Comparison of ENCODE assay signal across 17 cellular contexts in the genomic region with DNA sequence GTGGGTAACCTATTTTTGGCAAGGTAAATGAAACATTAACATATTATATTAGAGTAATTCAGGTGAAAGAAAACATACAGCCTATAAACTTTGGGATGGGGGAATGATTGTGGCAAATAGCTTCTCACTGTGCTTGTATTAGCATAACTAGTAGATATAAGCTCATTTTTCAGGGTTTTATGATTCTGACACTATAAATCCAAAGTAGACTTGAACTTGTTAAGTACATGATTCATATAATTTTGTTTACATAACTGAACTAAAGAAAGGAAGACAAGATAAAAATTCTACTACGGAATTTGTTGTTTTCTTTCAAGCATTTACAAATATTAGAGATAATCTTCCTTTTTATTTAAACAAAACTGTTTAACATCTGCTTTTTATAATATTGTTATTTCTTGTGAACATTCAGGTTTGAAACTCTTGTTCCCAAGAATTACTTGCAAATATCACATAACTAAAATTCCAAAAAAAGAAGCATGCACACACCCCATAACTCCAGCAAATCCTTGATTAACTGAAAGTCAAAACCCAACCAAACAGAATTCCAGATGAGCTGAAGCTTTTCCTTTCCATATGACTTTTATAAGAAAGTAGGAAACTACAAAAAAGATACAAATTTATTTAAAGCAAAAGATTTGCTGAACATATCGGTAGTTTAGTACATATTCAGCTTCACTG.
DNase-seq lines count a peak whose midpoint lies in the region; ATAC-seq, FAIRE-seq and TF ChIP-seq lines count a peak whose summit lies in the region.
"Had no signal": no experiment of that assay in that cellular context is flagged by ENCODE, and none has a peak within 500 bp of the region (broad histone marks: within the 10 kb centered on the region; RNA-seq: fewer than 3 reads in every experiment).

No MANE protein-coding gene starts in this region.

- peaks cover 3% of the 10 kb centered on the region for H3K36me3 Mint-ChIP-seq in activated CD4-positive, alpha-beta memory T cell treated with anti-CD3 and anti-CD28 coated beads for 36 hours

- DNase-seq in GM23248 (peak; percentile 33), fibroblast of peridontal ligament (ENCODE audit: extremely low read depth) (peak; percentile 51), sigmoid colon (no peak), GM12892 (ENCODE audit: insufficient read length) (no peak), AG20443 (ENCODE audit: low spot score) (no peak)
- no peak for DNase-seq in activated CD4-positive, alpha-beta memory T cell treated with anti-CD3 and anti-CD28 coated beads for 36 hours
- DNase-seq: activated CD4-positive, alpha-beta memory T cell treated with anti-CD3 and anti-CD28 coated beads, Interleukin-2, amount 10 ng/mL, durations not matched to agents 7 days and 5 days; activated naive CD8-positive, alpha-beta T cell treated with anti-CD3 and anti-CD28 coated beads, Interleukin-2, amount 10 ng/mL, durations not matched to agents 7 days and 5 days; AML-193; SW 1271 had no signal

- H3K27me3 ChIP-seq in GM23248 (replicated peaks; ENCODE audit: insufficient read depth) (no peaks in the 10 kb centered on the region), sigmoid colon (no peaks in the 10 kb centered on the region)
- H3K27me3 ChIP-seq: suprapubic skin had no signal

- H3K79me2 ChIP-seq in GM23248 (ENCODE audit: insufficient read depth): peaks cover 33% of the 10 kb centered on the region

- ATAC-seq in HG02840 (IDR thresholded peaks at IDR 0.05; ENCODE audit: low FRiP score, unreplicated experiment): no peak

- H3K27ac ChIP-seq in GM23248: peak overlapping the region; percentile 83
- H3K27ac ChIP-seq in angular gyrus (ENCODE audit: low read depth, low read length): peak overlapping the region; percentile 65
- H3K27ac ChIP-seq in sigmoid colon: peak overlapping the region; percentile 71 to 82 (median 76)
- H3K27ac ChIP-seq: suprapubic skin had no signal

- peaks cover 3% of the 10 kb centered on the region for H3K9me3 Mint-ChIP-seq in activated CD4-positive, alpha-beta memory T cell treated with anti-CD3 and anti-CD28 coated beads for 36 hours
- H3K9me3 Mint-ChIP-seq: activated CD4-positive, alpha-beta memory T cell treated with anti-CD3 and anti-CD28 coated beads, Interleukin-2, amount 10 ng/mL, durations not matched to agents 7 days and 5 days had no signal

- CTCF ChIA-PET in activated CD4-positive, alpha-beta memory T cell treated with anti-CD3 and anti-CD28 coated beads for 36 hours (lab: Charles Lee): interaction anchor here (1.4 to 3.4 kb wide), 3 partner anchors 24 to 253 kb away, joined by 3 to 11 read pairs (median 5); no protein-coding TSS in a partner anchor

- peaks cover 63% of the 10 kb centered on the region for H3F3A ChIP-seq in GM23248 (ENCODE audit: insufficient read depth)

- peak overlapping the region; percentile 74 for H3K4me2 ChIP-seq in GM23248 (ENCODE audit: unreplicated experiment)

- in situ Hi-C loops in GM23248 (cut with MboI): no loop called here

- POLR2A ChIA-PET in activated CD4-positive, alpha-beta memory T cell treated with anti-CD3 and anti-CD28 coated beads for 36 hours (lab: Charles Lee): interaction anchor here (1.2 kb wide), 1 partner anchor 62 kb away, joined by 3 read pairs; no protein-coding TSS in a partner anchor

- no peak for TF ChIP-seq EP300 in sigmoid colon (IDR thresholded peaks at IDR 0.05)

- no peak for FAIRE-seq in GM12892 (lab: Jason Lieb, UNC)
- FAIRE-seq: GM18507, GM19239 had no signal

- peaks cover 43% of the 10 kb centered on the region for H3K4me1 Mint-ChIP-seq in activated CD4-positive, alpha-beta memory T cell treated with anti-CD3 and anti-CD28 coated beads for 36 hours (ENCODE audit: low read depth)

- no peak for TF ChIP-seq POLR2A in sigmoid colon (IDR thresholded peaks at IDR 0.05)
- no peak for TF ChIP-seq POLR2A in GM12892 (IDR thresholded peaks at IDR 0.05; ENCODE audit: low read depth, low read length)

- H3K4me1 ChIP-seq in GM23248 (ENCODE audit: insufficient read depth) (peaks cover 70% of the 10 kb centered on the region), sigmoid colon (peaks cover 0 to 73% (median 55%) of the 10 kb centered on the region in 4 donors)

- H3K27me3 Mint-ChIP-seq in activated CD4-positive, alpha-beta memory T cell treated with anti-CD3 and anti-CD28 coated beads for 36 hours: peaks cover 15% of the 10 kb centered on the region

- intact Hi-C loops in sigmoid colon (cut with DNase I): loop anchor here (5.0 kb wide), 1 partner anchor 39 kb away; no protein-coding TSS in a partner anchor
- intact Hi-C loops in activated CD4-positive, alpha-beta memory T cell treated with anti-CD3 and anti-CD28 coated beads for 36 hours (cut with micrococcal nuclease): no loop called here

- no peak overlapping the region for H2AFZ ChIP-seq in GM23248

- H3K9ac ChIP-seq in GM23248: no peak overlapping the region

- H3K4me3 Mint-ChIP-seq in activated CD4-positive, alpha-beta memory T cell treated with anti-CD3 and anti-CD28 coated beads for 36 hours: no peak overlapping the region
- H3K4me3 Mint-ChIP-seq: activated CD4-positive, alpha-beta memory T cell treated with anti-CD3 and anti-CD28 coated beads, Interleukin-2, amount 10 ng/mL, durations not matched to agents 7 days and 5 days; activated naive CD8-positive, alpha-beta T cell treated with anti-CD3 and anti-CD28 coated beads, Interleukin-2, amount 10 ng/mL, durations not matched to agents 7 days and 5 days had no signal

- H3K9me2 ChIP-seq in GM23248 (ENCODE audit: insufficient read depth): no peaks in the 10 kb centered on the region

- H3K9me3 ChIP-seq in GM23248 (ENCODE audit: low read depth): no peaks in the 10 kb centered on the region
- H3K9me3 ChIP-seq in sigmoid colon: no peaks in the 10 kb centered on the region
- H3K9me3 ChIP-seq: HAP-1, suprapubic skin had no signal

- H3K4me3 ChIP-seq in GM23248: 0 out of 2 replicates have a peak overlapping the region, but pooled peaks have one; percentile 30
- no peak overlapping the region for H3K4me3 ChIP-seq in sigmoid colon
- H3K4me3 ChIP-seq: HAP-1, lung, suprapubic skin had no signal

- TF ChIP-seq CTCF in sigmoid colon (IDR thresholded peaks at IDR 0.05): no peak

- H3K36me3 ChIP-seq in GM23248 (ENCODE audit: low read depth) (no peaks in the 10 kb centered on the region), sigmoid colon (no peaks in the 10 kb centered on the region)
- H3K36me3 ChIP-seq: HAP-1, suprapubic skin had no signal

- 33 to 34% methylated on average over 2 of the region's 2 CpGs for WGBS in GM23248 (ENCODE audit: low coverage in 1 of 2, low lambda C conversion rate in 2 of 2, missing lambda C conversion rate in 2 of 2), 2 experiments
- WGBS in sigmoid colon, 2 donors: 57 to 73% methylated on average over 2 of the region's 2 CpGs

- H4K20me1 ChIP-seq in GM23248 (ENCODE audit: insufficient read depth): no peaks in the 10 kb centered on the region

- H3K27ac Mint-ChIP-seq in activated CD4-positive, alpha-beta memory T cell treated with anti-CD3 and anti-CD28 coated beads for 36 hours: no peak overlapping the region
- H3K27ac Mint-ChIP-seq: activated CD4-positive, alpha-beta memory T cell treated with anti-CD3 and anti-CD28 coated beads, Interleukin-2, amount 10 ng/mL, durations not matched to agents 7 days and 5 days; activated naive CD8-positive, alpha-beta T cell treated with anti-CD3 and anti-CD28 coated beads, Interleukin-2, amount 10 ng/mL, durations not matched to agents 7 days and 5 days had no signal

Comparison
In these comparisons a context has a peak if more than half of its experiments do, and no peak if none do; other contexts are left out.
1. DNase-seq: peak in GM23248 (single experiment) and fibroblast of peridontal ligament (single experiment); none in sigmoid colon (single experiment), GM12892 (single experiment), activated CD4-positive, alpha-beta memory T cell treated with anti-CD3 and anti-CD28 coated beads for 36 hours (single experiment) and AG20443 (single experiment).
2. Peak in every context shown above with its lines, with median percentiles within 50 percentile points of each other: H3K27ac ChIP-seq.